Comparison of ENCODE assay signal across 7 cellular contexts in genomic region chr19:49157445-49158224, GRCh38. TPM values are rescaled to one million over a fixed set of nuclear protein-coding genes. Genes with fewer than 3 reads are reported as not detected.
A peak's percentile ranks its signal among the peaks of the same experiment; 100 is the strongest.
DNase-seq lines count a peak whose midpoint lies in the region; ATAC-seq and TF ChIP-seq lines count a peak whose summit lies in the region.

Gene TRPM4 (plus strand): TSS chr19:49157792. CDS start chr19:49157867, 75 bp downstream.

- ATAC-seq in activated CD8-positive, alpha-beta T cell treated with anti-CD3 and anti-CD28 coated beads for 36 hours: peak; percentile 82
- peak; percentile 67 to 72 for ATAC-seq in stimulated activated naive B cell treated with anti-CD40 and anti-IgM and Interleukin-4, amounts not matched to agents 10 μg/mL and 1 μg/mL and 100 μg/mL, for 72 hours (replicated peaks)
- no peak for ATAC-seq in GM18861 (IDR thresholded peaks at IDR 0.05; ENCODE audit: unreplicated experiment)

- WGBS in mesodermal cell (ENCODE audit: insufficient coverage in 2 of 2), 2 experiments: 1 to 2% methylated on average over 18 to 29 of the region's 41 CpGs

- H3K4me3 ChIP-seq in HAP-1 (peak within 1 kb of the TSS; percentile 55), epithelial cell of esophagus (ENCODE audit: low read length) (peak within 1 kb of the TSS; percentile 91), mesodermal cell (ENCODE audit: extremely low read depth, insufficient read depth, low read length, poor library complexity, severe bottlenecking) (peak within 1 kb of the TSS; percentile 81)

- TF ChIP-seq CTCF in activated CD8-positive, alpha-beta T cell treated with anti-CD3 and anti-CD28 coated beads for 36 hours (IDR thresholded peaks at IDR 0.05): no peak
- TF ChIP-seq CTCF in epithelial cell of esophagus (IDR thresholded peaks at IDR 0.05; ENCODE audit: insufficient read depth, low read depth, low read length, missing control alignments): no peak

- intact Hi-C loops in activated CD8-positive, alpha-beta T cell treated with anti-CD3 and anti-CD28 coated beads for 36 hours (cut with micrococcal nuclease): no loop called here

- H3K27me3 ChIP-seq in HAP-1 (ENCODE audit: low read depth): no peaks in the 10 kb centered on the region

- in situ Hi-C loops in HAP-1 (cut with MboI; ENCODE audit: low sequenced_read_pairs): no loop called here

- CTCF ChIA-PET in activated CD8-positive, alpha-beta T cell treated with anti-CD3 and anti-CD28 coated beads for 36 hours (lab: Charles Lee): no interaction called here

- no peaks in the 10 kb centered on the region for H3K9me3 ChIP-seq in HAP-1
- H3K9me3 ChIP-seq in mesodermal cell (ENCODE audit: control insufficient read depth, low read length): no peaks in the 10 kb centered on the region

- H3K27me3 Mint-ChIP-seq in activated CD8-positive, alpha-beta T cell treated with anti-CD3 and anti-CD28 coated beads for 36 hours: peaks cover 53% of the 10 kb centered on the region
- peaks cover 72 to 84% of the 10 kb centered on the region in 2 donors for H3K27me3 Mint-ChIP-seq in stimulated activated naive B cell treated with anti-CD40 and anti-IgM and Interleukin-4, amounts not matched to agents 10 μg/mL and 1 μg/mL and 100 μg/mL, for 72 hours

- no peaks in the 10 kb centered on the region for H3K36me3 Mint-ChIP-seq in activated CD8-positive, alpha-beta T cell treated with anti-CD3 and anti-CD28 coated beads for 36 hours (ENCODE audit: low read depth)
- no peaks in the 10 kb centered on the region for H3K36me3 Mint-ChIP-seq in stimulated activated naive B cell treated with anti-CD40 and anti-IgM and Interleukin-4, amounts not matched to agents 10 μg/mL and 1 μg/mL and 100 μg/mL, for 72 hours

- peak; percentile 82 to 97 for DNase-seq in HAP-1 (ENCODE audit: low spot score in 2 of 2)
- peak; percentile 80 for DNase-seq in NCI-H345 (lab: John Stamatoyannopoulos, UW)
- peak; percentile 63 for DNase-seq in activated CD8-positive, alpha-beta T cell treated with anti-CD3 and anti-CD28 coated beads for 36 hours
- DNase-seq in epithelial cell of esophagus (ENCODE audit: low read depth): peak; percentile 92
- no peak for DNase-seq in stimulated activated naive B cell treated with anti-CD40 and anti-IgM and Interleukin-4, amounts not matched to agents 10 μg/mL and 1 μg/mL and 100 μg/mL, for 72 hours

- H3K36me3 ChIP-seq in HAP-1 (replicated peaks) (no peaks in the 10 kb centered on the region), mesodermal cell (ENCODE audit: control insufficient read depth, insufficient read depth, low read length) (no peaks in the 10 kb centered on the region)

- H3K9me3 Mint-ChIP-seq in activated CD8-positive, alpha-beta T cell treated with anti-CD3 and anti-CD28 coated beads for 36 hours: peaks cover 2% of the 10 kb centered on the region
- peaks cover 14 to 15% of the 10 kb centered on the region in 2 donors for H3K9me3 Mint-ChIP-seq in stimulated activated naive B cell treated with anti-CD40 and anti-IgM and Interleukin-4, amounts not matched to agents 10 μg/mL and 1 μg/mL and 100 μg/mL, for 72 hours

- H3K27ac Mint-ChIP-seq in activated CD8-positive, alpha-beta T cell treated with anti-CD3 and anti-CD28 coated beads for 36 hours: no peak within 1 kb of the TSS
- H3K27ac Mint-ChIP-seq in stimulated activated naive B cell treated with anti-CD40 and anti-IgM and Interleukin-4, amounts not matched to agents 10 μg/mL and 1 μg/mL and 100 μg/mL, for 72 hours: no peak within 1 kb of the TSS

- H3K4me1 ChIP-seq in HAP-1: peaks cover 5% of the 10 kb centered on the region
- H3K4me1 ChIP-seq in mesodermal cell (ENCODE audit: control insufficient read depth, insufficient read depth, low read length, poor library complexity, severe bottlenecking): peaks cover 10% of the 10 kb centered on the region

- H3K27ac ChIP-seq in mesodermal cell (ENCODE audit: low read depth, low read length, severe bottlenecking): peak within 1 kb of the TSS; percentile 18

- H3K4me1 Mint-ChIP-seq in activated CD8-positive, alpha-beta T cell treated with anti-CD3 and anti-CD28 coated beads for 36 hours (ENCODE audit: low read depth): peaks cover 7% of the 10 kb centered on the region
- H3K4me1 Mint-ChIP-seq in stimulated activated naive B cell treated with anti-CD40 and anti-IgM and Interleukin-4, amounts not matched to agents 10 μg/mL and 1 μg/mL and 100 μg/mL, for 72 hours: peaks cover 15% of the 10 kb centered on the region in 2 donors

- POLR2A ChIA-PET in activated CD8-positive, alpha-beta T cell treated with anti-CD3 and anti-CD28 coated beads for 36 hours (lab: Charles Lee): no interaction called here

- no peak within 1 kb of the TSS for H3K4me3 Mint-ChIP-seq in activated CD8-positive, alpha-beta T cell treated with anti-CD3 and anti-CD28 coated beads for 36 hours
- H3K4me3 Mint-ChIP-seq in stimulated activated naive B cell treated with anti-CD40 and anti-IgM and Interleukin-4, amounts not matched to agents 10 μg/mL and 1 μg/mL and 100 μg/mL, for 72 hours: peak within 1 kb of the TSS; percentile 50 to 77

RNA-seq across cellular contexts. Expression of gene TRPM4, which starts in this region (rescaled TPM):
- under 1 TPM; 0.40 to 0.54 TPM for total RNA-seq in activated CD8-positive, alpha-beta T cell treated with anti-CD3 and anti-CD28 coated beads for 36 hours
- 25.4 TPM for polyA plus RNA-seq in mesodermal cell (2013, experiment 1 of 2)
- polyA plus RNA-seq in mesodermal cell (2013, experiment 2 of 2): 22.0 TPM

Comparison
In these comparisons a context has a peak if more than half of its experiments do, and no peak if none do; other contexts are left out.
1. Peak in DNase-seq and ATAC-seq in activated CD8-positive, alpha-beta T cell treated with anti-CD3 and anti-CD28 coated beads for 36 hours; RNA of the gene not detected or under 1 TPM.